In the genomic region with DNA sequence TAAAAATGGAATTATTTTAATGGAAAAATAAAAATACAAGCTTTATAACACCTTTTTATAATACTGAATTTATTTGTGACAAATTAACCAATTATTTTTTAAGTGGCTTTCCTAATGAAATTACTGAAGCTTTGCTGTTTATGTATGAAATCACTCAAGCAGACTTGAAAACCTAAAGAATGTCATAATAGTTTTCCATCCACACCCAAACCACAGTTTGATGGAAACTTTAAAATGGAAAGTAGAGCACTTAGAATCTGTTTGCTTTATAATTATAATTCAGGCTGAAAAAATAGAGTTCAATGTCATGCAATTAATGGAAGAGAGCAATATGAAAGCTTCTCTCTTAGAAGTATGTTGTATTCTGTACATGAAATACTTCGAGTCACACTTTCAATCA, we compare ENCODE assay signal across 25 cellular contexts. TPM values are rescaled to one million over a fixed set of nuclear protein-coding genes. Genes with fewer than 3 reads are reported as not detected.
DNase-seq lines count a peak whose midpoint lies in the region; ATAC-seq and TF ChIP-seq lines count a peak whose summit lies in the region.
"Had no signal": no experiment of that assay in that cellular context is flagged by ENCODE, and none has a peak within 500 bp of the region (broad histone marks: within the 10 kb centered on the region; RNA-seq: fewer than 3 reads in every experiment).

No MANE protein-coding gene starts in this region.

- peaks cover 13% of the 10 kb centered on the region for H3F3A ChIP-seq in smooth muscle cell (ENCODE audit: low read depth)

- H3K27ac Mint-ChIP-seq in activated naive CD8-positive, alpha-beta T cell treated with anti-CD3 and anti-CD28 coated beads, Interleukin-2, amount 50 U/mL, for 24 hours, result peak overlapping the region; percentile 73
- H3K27ac Mint-ChIP-seq: naive B cell, WTC11 had no signal

- H3K9ac ChIP-seq in smooth muscle cell (ENCODE audit: low read depth), result no peak overlapping the region

- H2AFZ ChIP-seq in hepatocyte (no peak overlapping the region), smooth muscle cell (ENCODE audit: low read depth) (peak overlapping the region; percentile 24)

- H3K4me1 ChIP-seq in hepatocyte (ENCODE audit: insufficient read depth) (peaks cover 21% of the 10 kb centered on the region), smooth muscle cell (ENCODE audit: low read depth) (peaks cover 32% of the 10 kb centered on the region)
- H3K4me1 ChIP-seq: colonic mucosa, lower lobe of right lung, pancreas had no signal

- 82% methylated on average over 1 of the region's 1 CpG for WGBS in hepatocyte (ENCODE audit: low lambda C conversion rate, missing lambda C conversion rate)
- 80% methylated on average over 1 of the region's 1 CpG for WGBS in smooth muscle cell (ENCODE audit: low lambda C conversion rate)

- no peaks in the 10 kb centered on the region for H3K36me3 Mint-ChIP-seq in activated naive CD8-positive, alpha-beta T cell treated with anti-CD3 and anti-CD28 coated beads, Interleukin-2, amount 50 U/mL, for 24 hours (ENCODE audit: low read depth)
- H3K36me3 Mint-ChIP-seq: CD4-positive, alpha-beta memory T cell; naive B cell; WTC11 had no signal

- peaks cover 53% of the 10 kb centered on the region for H3K4me1 Mint-ChIP-seq in activated naive CD8-positive, alpha-beta T cell treated with anti-CD3 and anti-CD28 coated beads, Interleukin-2, amount 50 U/mL, for 24 hours
- H3K4me1 Mint-ChIP-seq: naive B cell had no signal

- no peaks in the 10 kb centered on the region for H3K79me2 ChIP-seq in hepatocyte
- no peaks in the 10 kb centered on the region for H3K79me2 ChIP-seq in smooth muscle cell (ENCODE audit: low read depth)

- H3K9me2 ChIP-seq in hepatocyte (replicated peaks; ENCODE audit: insufficient read depth), result no peaks in the 10 kb centered on the region

- H3K4me2 ChIP-seq in hepatocyte (no peak overlapping the region), smooth muscle cell (peak overlapping the region; percentile 72)

- DNase-seq in M059J (ENCODE audit: low read depth) (peak; percentile 28), hepatocyte (ENCODE audit: low spot score) (no peak), smooth muscle cell (lab: John Stamatoyannopoulos, UW; ENCODE audit: unreplicated experiment) (no peak), foreskin melanocyte (no peak)
- no peak for DNase-seq in activated naive CD8-positive, alpha-beta T cell treated with anti-CD3 and anti-CD28 coated beads, Interleukin-2, amount 50 U/mL, for 24 hours
- DNase-seq: activated CD4-positive, alpha-beta T cell treated with anti-CD3 and anti-CD28 coated beads, Interleukin-2, amount 50 U/mL, for 4 hours; body of pancreas; CD4-positive, alpha-beta memory T cell; colonic mucosa; GOT3; islet precursor cell; lower lobe of right lung; MV-4-11; naive B cell; NCI-H187; NCI-H748 treated with DMSO at 0.1 percent for 48 hours; OCI-M1; pancreas; stomach; trophoblast cell had no signal

- H3K9me3 ChIP-seq in hepatocyte (ENCODE audit: low read depth) (no peaks in the 10 kb centered on the region), smooth muscle cell (replicated peaks; ENCODE audit: low read depth) (no peaks in the 10 kb centered on the region)
- H3K9me3 ChIP-seq: body of pancreas, colonic mucosa, lower lobe of right lung, pancreas, SJSA1, stomach had no signal

- no peak overlapping the region for H3K4me3 Mint-ChIP-seq in activated naive CD8-positive, alpha-beta T cell treated with anti-CD3 and anti-CD28 coated beads, Interleukin-2, amount 50 U/mL, for 24 hours
- H3K4me3 Mint-ChIP-seq: CD4-positive, alpha-beta memory T cell; naive B cell; WTC11 had no signal

- peak overlapping the region; percentile 55 for H3K27ac ChIP-seq in hepatocyte
- H3K27ac ChIP-seq in smooth muscle cell (ENCODE audit: low read depth), result peak overlapping the region; percentile 90
- H3K27ac ChIP-seq: body of pancreas, colonic mucosa, lower lobe of right lung, pancreas, SJSA1 had no signal

- no peaks in the 10 kb centered on the region for H3K9me3 Mint-ChIP-seq in activated naive CD8-positive, alpha-beta T cell treated with anti-CD3 and anti-CD28 coated beads, Interleukin-2, amount 50 U/mL, for 24 hours
- H3K9me3 Mint-ChIP-seq: CD4-positive, alpha-beta memory T cell; naive B cell; WTC11 had no signal

- no peaks in the 10 kb centered on the region for H3K27me3 ChIP-seq in hepatocyte
- no peaks in the 10 kb centered on the region for H3K27me3 ChIP-seq in smooth muscle cell (ENCODE audit: low read depth)
- H3K27me3 ChIP-seq: body of pancreas, colonic mucosa, pancreas, SJSA1, stomach had no signal

- H3K4me3 ChIP-seq in hepatocyte, result no peak overlapping the region
- H3K4me3 ChIP-seq in smooth muscle cell, result no peak overlapping the region
- H3K4me3 ChIP-seq: body of pancreas, colonic mucosa, lower lobe of right lung, pancreas, SJSA1, stomach had no signal

- no peaks in the 10 kb centered on the region for H3K27me3 Mint-ChIP-seq in activated naive CD8-positive, alpha-beta T cell treated with anti-CD3 and anti-CD28 coated beads, Interleukin-2, amount 50 U/mL, for 24 hours
- H3K27me3 Mint-ChIP-seq: CD4-positive, alpha-beta memory T cell; naive B cell had no signal

- TF ChIP-seq CTCF in hepatocyte (IDR thresholded peaks at IDR 0.05; ENCODE audit: poor library complexity) (no peak), smooth muscle cell (IDR thresholded peaks at IDR 0.05; ENCODE audit: borderline replicate concordance, insufficient read depth, poor library complexity, severe bottlenecking) (no peak)

- peak; percentile 20 for ATAC-seq in activated naive CD8-positive, alpha-beta T cell treated with anti-CD3 and anti-CD28 coated beads, Interleukin-2, amount 50 U/mL, for 24 hours
- ATAC-seq in HG02938 (IDR thresholded peaks at IDR 0.05; ENCODE audit: unreplicated experiment) (no peak), HG02763 (IDR thresholded peaks at IDR 0.05; ENCODE audit: unreplicated experiment) (no peak)
- ATAC-seq: body of pancreas, lower lobe of right lung, pancreas, sciatic nerve, WTC11 had no signal

- H3K36me3 ChIP-seq in hepatocyte (replicated peaks; ENCODE audit: insufficient read depth, low read depth) (no peaks in the 10 kb centered on the region), smooth muscle cell (ENCODE audit: low read depth) (no peaks in the 10 kb centered on the region)
- H3K36me3 ChIP-seq: colonic mucosa, lower lobe of right lung, pancreas, SJSA1, stomach had no signal

- H4K20me1 ChIP-seq in hepatocyte (ENCODE audit: insufficient read depth, poor library complexity, severe bottlenecking), result no peaks in the 10 kb centered on the region
- H4K20me1 ChIP-seq in smooth muscle cell (ENCODE audit: low read depth), result no peaks in the 10 kb centered on the region

RNA-seq across cellular contexts. Expression of a gene that starts 31.6 kb away (rescaled TPM):
- 32.0 and 36.9 TPM in 2 replicates for total RNA-seq in M059J (2014; rRNA removed; shearing (Covaris generic))
- total RNA-seq in hepatocyte (38.7 and 45.3 TPM in 2 replicates), smooth muscle cell (63.0 and 67.4 TPM in 2 replicates)
- polyA plus RNA-seq in hepatocyte (20.1 and 21.0 TPM in 2 replicates), smooth muscle cell (22.7 and 28.4 TPM in 2 replicates)
